11 cellular contexts compared by ENCODE assay signal in the genomic region with DNA sequence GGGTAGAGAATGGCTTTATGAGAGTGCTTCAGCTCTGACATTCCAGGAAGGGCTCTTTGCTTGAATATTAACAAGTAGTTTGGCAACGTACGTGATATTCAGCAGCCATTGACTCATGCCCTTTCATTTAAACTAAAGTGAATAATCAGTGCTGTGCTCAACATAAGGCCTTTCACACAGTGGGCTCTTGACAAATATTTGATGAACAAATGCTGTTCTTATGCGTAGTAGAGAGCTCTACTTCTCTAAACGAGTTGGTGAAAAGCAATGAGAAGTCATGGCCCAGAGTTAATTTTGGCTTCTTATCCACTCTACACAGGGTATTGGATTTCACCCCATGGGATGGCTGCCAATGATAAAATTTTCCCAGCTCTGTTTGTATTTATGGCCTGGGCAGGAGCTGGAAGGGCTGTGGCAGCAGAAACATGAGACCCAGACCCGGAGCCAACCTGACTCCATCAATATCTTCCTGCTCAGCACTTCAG.
DNase-seq lines count a peak whose midpoint lies in the region; TF ChIP-seq lines count a peak whose summit lies in the region.
"Had no signal": no experiment of that assay in that cellular context is flagged by ENCODE, and none has a peak within 500 bp of the region (broad histone marks: within the 10 kb centered on the region; RNA-seq: fewer than 3 reads in every experiment).

No MANE protein-coding gene starts in this region.

- no peaks in the 10 kb centered on the region for H3K36me3 ChIP-seq in endodermal cell (ENCODE audit: control insufficient read depth, insufficient read depth, low read length)

- no peak overlapping the region for H3K27ac ChIP-seq in endodermal cell (ENCODE audit: low read depth, low read length)

- no peaks in the 10 kb centered on the region for H3K36me3 Mint-ChIP-seq in chondrocyte (ENCODE audit: low read depth)
- no peaks in the 10 kb centered on the region for H3K36me3 Mint-ChIP-seq in endodermal cell (ENCODE audit: low read depth)
- H3K36me3 Mint-ChIP-seq: brain had no signal

- H3K4me3 ChIP-seq in endodermal cell (ENCODE audit: low read length) = no peak overlapping the region

- no peak overlapping the region for H3K9ac ChIP-seq in endodermal cell (ENCODE audit: extremely low read depth, low read length, poor library complexity, severe bottlenecking)

- H3K9me3 Mint-ChIP-seq in chondrocyte (ENCODE audit: low read depth) (no peaks in the 10 kb centered on the region), endodermal cell (no peaks in the 10 kb centered on the region)
- H3K9me3 Mint-ChIP-seq: brain had no signal

- WGBS in endodermal cell (ENCODE audit: insufficient coverage in 1 of 2, insufficient read length in 1 of 2), 2 experiments = 87 to 89% methylated on average over 2 to 5 of the region's 5 CpGs

- H3K27ac Mint-ChIP-seq in chondrocyte (ENCODE audit: unreplicated experiment) (peak overlapping the region; percentile 58), endodermal cell (no peak overlapping the region)
- H3K27ac Mint-ChIP-seq: brain had no signal

- H3K4me3 Mint-ChIP-seq in chondrocyte (ENCODE audit: unreplicated experiment) (no peak overlapping the region), endodermal cell (no peak overlapping the region)
- H3K4me3 Mint-ChIP-seq: brain had no signal

- H3K4me1 Mint-ChIP-seq in chondrocyte (ENCODE audit: low read depth) (peaks cover 13% of the 10 kb centered on the region), endodermal cell (no peaks in the 10 kb centered on the region)

- H3K4me1 ChIP-seq in endodermal cell (ENCODE audit: control insufficient read depth, insufficient read depth, low read length) = no peaks in the 10 kb centered on the region

- H3K27me3 ChIP-seq in endodermal cell (ENCODE audit: control insufficient read depth, insufficient read depth, low read length, poor library complexity, severe bottlenecking) = no peaks in the 10 kb centered on the region

- H3K9me3 ChIP-seq in endodermal cell (ENCODE audit: control insufficient read depth, low read length) = no peaks in the 10 kb centered on the region

- H3K27me3 Mint-ChIP-seq in chondrocyte (ENCODE audit: low read depth) (peaks cover 6% of the 10 kb centered on the region), endodermal cell (ENCODE audit: insufficient read depth) (no peaks in the 10 kb centered on the region)

- DNase-seq in DMS53 (lab: John Stamatoyannopoulos, UW) = peak; percentile 73
- peak; percentile 98 for DNase-seq in NCI-H2029 treated with DMSO at 0.1 percent for 48 hours (lab: John Stamatoyannopoulos, UW)
- DNase-seq in chondrocyte (ENCODE audit: low spot score) = no peak
- DNase-seq in mucosa of gallbladder (ENCODE audit: low spot score) = peak; percentile 57
- DNase-seq in RKO (ENCODE audit: low spot score) = no peak
- no peak for DNase-seq in activated effector memory CD4-positive, alpha-beta T cell treated with Interleukin-2 at 50 U/mL for 16 hours
- no peak for DNase-seq in endodermal cell
- DNase-seq in T-helper 1 cell = no peak
- DNase-seq: islet precursor cell; stimulated activated CD4-positive, alpha-beta T cell treated with anti-CD3 and anti-CD28 coated beads, Interleukin-4, amount 100 ng/mL, for 4 hours had no signal

- TF ChIP-seq CTCF in chondrocyte (IDR thresholded peaks at IDR 0.05) = no peak
- no peak for TF ChIP-seq CTCF in endodermal cell (conservative IDR thresholded peaks at IDR 0.05)

Comparison
In these comparisons a context has a peak if more than half of its experiments do, and no peak if none do; other contexts are left out.
1. DNase-seq: peak in DMS53 (single experiment), NCI-H2029 treated with DMSO at 0.1 percent for 48 hours (single experiment) and mucosa of gallbladder (single experiment); none in chondrocyte (single experiment), RKO (single experiment), activated effector memory CD4-positive, alpha-beta T cell treated with Interleukin-2 at 50 U/mL for 16 hours (single experiment), endodermal cell (single experiment) and T-helper 1 cell (0 of 5).